In the genomic region with DNA sequence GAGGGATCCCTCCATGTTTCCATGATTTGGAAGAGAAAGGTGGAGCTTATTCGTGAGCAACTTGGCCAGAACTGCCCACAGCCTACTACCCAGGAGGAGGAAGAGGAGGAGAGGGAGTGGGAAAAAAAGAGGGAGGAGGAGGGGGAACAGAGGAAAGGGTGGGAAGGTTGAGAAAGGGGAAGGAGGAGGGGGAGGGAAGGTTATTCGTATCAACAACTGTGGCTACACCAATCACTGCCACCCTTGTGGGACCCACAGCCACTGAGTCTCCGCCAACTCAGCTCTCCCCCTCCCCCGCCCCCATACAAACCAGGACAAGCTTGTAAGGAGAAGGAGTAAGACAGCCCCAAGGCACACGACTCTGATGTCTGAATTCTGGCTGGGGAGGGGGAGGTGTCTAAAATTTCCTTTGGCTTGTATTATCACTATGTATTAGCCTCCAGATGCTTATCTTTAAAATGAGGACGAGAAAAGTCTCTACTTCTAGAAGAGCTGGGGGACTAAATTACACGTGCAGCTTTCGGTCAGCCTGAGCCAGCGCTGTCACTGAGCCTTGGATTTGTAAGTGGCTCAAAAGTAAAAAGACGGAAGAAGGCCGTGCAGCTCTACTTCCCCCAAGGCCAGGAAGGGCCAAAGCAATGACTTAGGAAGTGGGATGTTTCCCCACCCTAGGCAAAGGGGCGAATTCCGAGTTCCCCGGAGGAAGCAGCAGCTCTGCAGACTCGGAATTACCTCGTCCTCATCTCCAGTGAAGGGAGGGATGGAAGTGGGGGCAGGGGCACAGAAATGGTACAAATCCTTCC, we compare ENCODE assay signal across 8 cellular contexts. TPM values are rescaled to one million over a fixed set of nuclear protein-coding genes. Genes with fewer than 3 reads are reported as not detected.
DNase-seq lines count a peak whose midpoint lies in the region; ATAC-seq and TF ChIP-seq lines count a peak whose summit lies in the region.

No MANE protein-coding gene starts in this region.

- ATAC-seq in SK-N-SH treated with all-trans-retinoic acid at 6 μM for 48 hours (peak; percentile 13), aorta (ENCODE audit: low FRiP score) (no peak), HG02884 (IDR thresholded peaks at IDR 0.05; ENCODE audit: unreplicated experiment) (no peak)

- no peaks in the 10 kb centered on the region for H3K27me3 ChIP-seq in effector memory CD4-positive, alpha-beta T cell (replicated peaks; ENCODE audit: control insufficient read depth, insufficient read depth, low read length, poor library complexity, severe bottlenecking)
- H3K27me3 ChIP-seq in mononuclear cell (ENCODE audit: insufficient read depth, low read length) = no peaks in the 10 kb centered on the region
- H3K27me3 ChIP-seq in aorta (ENCODE audit: control insufficient read depth in 1 of 2, insufficient read depth in 2 of 2, low read length in 1 of 2) = no peaks in the 10 kb centered on the region

- no peaks in the 10 kb centered on the region for H3K36me3 ChIP-seq in effector memory CD4-positive, alpha-beta T cell (ENCODE audit: control insufficient read depth, insufficient read depth, low read length)
- no peaks in the 10 kb centered on the region for H3K36me3 ChIP-seq in aorta (ENCODE audit: control insufficient read depth in 1 of 2, insufficient read depth in 2 of 2, low read length in 1 of 2)

- H3K9me3 ChIP-seq in effector memory CD4-positive, alpha-beta T cell (ENCODE audit: control insufficient read depth, low read length) = no peaks in the 10 kb centered on the region
- H3K9me3 ChIP-seq in mononuclear cell (ENCODE audit: low read depth, low read length) = no peaks in the 10 kb centered on the region
- no peaks in the 10 kb centered on the region for H3K9me3 ChIP-seq in aorta (ENCODE audit: control insufficient read depth, low read length)

- peaks cover 46% of the 10 kb centered on the region for H3K4me1 ChIP-seq in effector memory CD4-positive, alpha-beta T cell (ENCODE audit: control insufficient read depth, insufficient read depth, low read length, poor library complexity, severe bottlenecking)
- H3K4me1 ChIP-seq in mononuclear cell (ENCODE audit: insufficient read depth, low read length) (peaks cover 74% of the 10 kb centered on the region), aorta (ENCODE audit: control insufficient read depth in 1 of 2, insufficient read depth in 2 of 2, low read length in 2 of 2) (peaks cover 3 to 4% of the 10 kb centered on the region in 2 donors)

- DNase-seq in DMS 273 (lab: John Stamatoyannopoulos, UW; ENCODE audit: unreplicated experiment) (peak; percentile 52), DMS 273 treated with DMSO at 0.1 percent for 48 hours (lab: John Stamatoyannopoulos, UW) (no peak), aorta (peak in 1 of 2 donors; percentile 55), iPS-NIHi11 (ENCODE audit: low spot score) (no peak)
- no peak for DNase-seq in effector memory CD4-positive, alpha-beta T cell

- 7% methylated on average over 16 of the region's 16 CpGs for WGBS in aorta, 2 donors

- peak overlapping the region; percentile 69 for H3K4me3 ChIP-seq in effector memory CD4-positive, alpha-beta T cell (ENCODE audit: insufficient read depth, low read depth, low read length, poor library complexity, severe bottlenecking)
- H3K4me3 ChIP-seq in mononuclear cell (ENCODE audit: low read length) (peak overlapping the region; percentile 81), aorta (ENCODE audit: low read length in 2 of 2) (peak overlapping the region; percentile 87 to 89)

- peak overlapping the region; percentile 70 for H3K27ac ChIP-seq in effector memory CD4-positive, alpha-beta T cell (ENCODE audit: insufficient read depth, low read length, poor library complexity, severe bottlenecking)
- H3K27ac ChIP-seq in aorta (ENCODE audit: low read depth in 1 of 2, low read length in 2 of 2) = peak overlapping the region in 1 of 2 donors; percentile 28

- intact Hi-C loops in aorta (cut with DNase I) = loop anchor here (2.0 to 5.0 kb wide), 4 partner anchors 67 to 275 kb away; partner anchors contain the start of genes NSFL1C (in 1 of the 2) and PSMF1 (in 1 of the 2)

TF ChIP-seq in SK-N-SH treated with all-trans-retinoic acid at 6 μM for 48 hours, 23 proteins besides CTCF, POLR2A, EP300 and RAD21:
- no peak for TF ChIP-seq CSDC2 (CRISPR knock-in tag; IDR thresholded peaks at IDR 0.05)
- no peak for TF ChIP-seq CREB5 (CRISPR knock-in tag; IDR thresholded peaks at IDR 0.05; ENCODE audit: low read depth)
- TF ChIP-seq, protein P1, sequence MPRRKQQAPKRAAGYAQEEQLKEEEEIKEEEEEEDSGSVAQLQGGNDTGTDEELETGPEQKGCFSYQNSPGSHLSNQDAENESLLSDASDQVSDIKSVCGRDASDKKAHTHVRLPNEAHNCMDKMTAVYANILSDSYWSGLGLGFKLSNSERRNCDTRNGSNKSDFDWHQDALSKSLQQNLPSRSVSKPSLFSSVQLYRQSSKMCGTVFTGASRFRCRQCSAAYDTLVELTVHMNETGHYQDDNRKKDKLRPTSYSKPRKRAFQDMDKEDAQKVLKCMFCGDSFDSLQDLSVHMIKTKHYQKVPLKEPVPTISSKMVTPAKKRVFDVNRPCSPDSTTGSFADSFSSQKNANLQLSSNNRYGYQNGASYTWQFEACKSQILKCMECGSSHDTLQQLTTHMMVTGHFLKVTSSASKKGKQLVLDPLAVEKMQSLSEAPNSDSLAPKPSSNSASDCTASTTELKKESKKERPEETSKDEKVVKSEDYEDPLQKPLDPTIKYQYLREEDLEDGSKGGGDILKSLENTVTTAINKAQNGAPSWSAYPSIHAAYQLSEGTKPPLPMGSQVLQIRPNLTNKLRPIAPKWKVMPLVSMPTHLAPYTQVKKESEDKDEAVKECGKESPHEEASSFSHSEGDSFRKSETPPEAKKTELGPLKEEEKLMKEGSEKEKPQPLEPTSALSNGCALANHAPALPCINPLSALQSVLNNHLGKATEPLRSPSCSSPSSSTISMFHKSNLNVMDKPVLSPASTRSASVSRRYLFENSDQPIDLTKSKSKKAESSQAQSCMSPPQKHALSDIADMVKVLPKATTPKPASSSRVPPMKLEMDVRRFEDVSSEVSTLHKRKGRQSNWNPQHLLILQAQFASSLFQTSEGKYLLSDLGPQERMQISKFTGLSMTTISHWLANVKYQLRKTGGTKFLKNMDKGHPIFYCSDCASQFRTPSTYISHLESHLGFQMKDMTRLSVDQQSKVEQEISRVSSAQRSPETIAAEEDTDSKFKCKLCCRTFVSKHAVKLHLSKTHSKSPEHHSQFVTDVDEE (CRISPR knock-in tag; IDR thresholded peaks at IDR 0.05) = no peak
- no peak for TF ChIP-seq TCF4 (CRISPR knock-in tag; IDR thresholded peaks at IDR 0.05; ENCODE audit: borderline replicate concordance)
- TF ChIP-seq ZNF565 (CRISPR knock-in tag; conservative IDR thresholded peaks at IDR 0.05; ENCODE audit: low read depth) = no peak
- TF ChIP-seq ZNF70 (CRISPR knock-in tag; IDR thresholded peaks at IDR 0.05) = no peak
- TF ChIP-seq RARB (CRISPR knock-in tag; IDR thresholded peaks at IDR 0.05) = no peak

RNA-seq across cellular contexts. Expression of gene FKBP1A, which starts 1.0 kb away (rescaled TPM):
- total RNA-seq in mononuclear cell (102 TPM), aorta (100 to 1,000 TPM; 249 to 273 TPM)
- polyA plus RNA-seq in aorta = 100 to 1,000 TPM; 105 to 202 TPM
